In genomic region chr16:7555459-7555858, GRCh38 we compare ENCODE assay signal across 20 cellular contexts.
DNase-seq lines count a peak whose midpoint lies in the region; ATAC-seq, FAIRE-seq and TF ChIP-seq lines count a peak whose summit lies in the region.
"Had no signal": no experiment of that assay in that cellular context is flagged by ENCODE, and none has a peak within 500 bp of the region (broad histone marks: within the 10 kb centered on the region; RNA-seq: fewer than 3 reads in every experiment).

No MANE protein-coding gene starts in this region.

- DNase-seq in HepG2 (ENCODE audit: low spot score) (no peak), right lobe of liver (no peak), nephron progenitor cell (no peak), H4 (ENCODE audit: low spot score) (no peak)
- DNase-seq in activated naive CD8-positive, alpha-beta T cell treated with anti-CD3 and anti-CD28 coated beads, Interleukin-2, amount 50 U/mL, for 24 hours = no peak
- DNase-seq: AML-193; Caco-2; Calu3; CD4-positive, alpha-beta T cell; CD8-positive, alpha-beta T cell; DMS79 treated with DMSO at 0.1 percent for 48 hours; GF-D8 had no signal

- TF ChIP-seq RAD21 in HepG2 (CRISPR knock-in tag; IDR thresholded peaks at IDR 0.05) = no peak

- no peaks in the 10 kb centered on the region for H4K20me1 ChIP-seq in HepG2 (ENCODE audit: insufficient read depth, low read length)
- H4K20me1 ChIP-seq: BLaER1 treated with 17β-estradiol and CSF1 and Interleukin-3, amounts not matched to agents 10 nM and 100 nM had no signal

- no peak for FAIRE-seq in HepG2 (lab: Jason Lieb, UNC)
- FAIRE-seq: A549, D721Med, G401.6, GM12891 had no signal

- no peaks in the 10 kb centered on the region for H3K9me3 Mint-ChIP-seq in nephron progenitor cell
- H3K9me3 Mint-ChIP-seq in activated naive CD8-positive, alpha-beta T cell treated with anti-CD3 and anti-CD28 coated beads, Interleukin-2, amount 50 U/mL, for 24 hours = no peaks in the 10 kb centered on the region

- H3K27me3 ChIP-seq in HepG2 (ENCODE audit: control insufficient read depth in 1 of 2, insufficient read depth in 2 of 2, low read length in 2 of 2) = 0 out of 5 replicates have a peak, but pooled peaks cover 0 to 10% of the 10 kb centered on the region in 2 experiments
- H3K27me3 ChIP-seq in right lobe of liver = no peaks in the 10 kb centered on the region
- H3K27me3 ChIP-seq: BLaER1 treated with 17β-estradiol and CSF1 and Interleukin-3, amounts not matched to agents 10 nM and 100 nM had no signal

- H3K4me3 ChIP-seq in HepG2 (replicated peaks in 1 of 3; ENCODE audit: insufficient read depth in 1 of 3, low read depth in 2 of 3, low read length in 3 of 3) (no peak overlapping the region), right lobe of liver (no peak overlapping the region)
- H3K4me3 ChIP-seq: A549; BLaER1 treated with 17β-estradiol and CSF1 and Interleukin-3, amounts not matched to agents 10 nM and 100 nM had no signal

- ATAC-seq in HepG2 (no peak), right lobe of liver (no peak)
- no peak for ATAC-seq in activated naive CD8-positive, alpha-beta T cell treated with anti-CD3 and anti-CD28 coated beads, Interleukin-2, amount 50 U/mL, for 24 hours
- ATAC-seq: A549; CD8-positive, alpha-beta T cell had no signal

- no peaks in the 10 kb centered on the region for H3K36me3 Mint-ChIP-seq in nephron progenitor cell (ENCODE audit: low read depth)
- no peaks in the 10 kb centered on the region for H3K36me3 Mint-ChIP-seq in activated naive CD8-positive, alpha-beta T cell treated with anti-CD3 and anti-CD28 coated beads, Interleukin-2, amount 50 U/mL, for 24 hours (ENCODE audit: low read depth)
- H3K36me3 Mint-ChIP-seq: CD8-positive, alpha-beta T cell had no signal

- CTCF ChIA-PET in HepG2 (lab: Yijun Ruan, JAX; ENCODE audit: low intra/inter-chr PET ratio, low total read pairs) = no interaction called here

- H3K9me3 ChIP-seq in HepG2 (ENCODE audit: low read length) (no peaks in the 10 kb centered on the region), right lobe of liver (no peaks in the 10 kb centered on the region)
- H3K9me3 ChIP-seq: A549; BLaER1 treated with 17β-estradiol and CSF1 and Interleukin-3, amounts not matched to agents 10 nM and 100 nM; Caco-2 had no signal

- H3K4me2 ChIP-seq in HepG2 (ENCODE audit: low read depth, low read length) = no peak overlapping the region
- H3K4me2 ChIP-seq: A549; BLaER1 treated with 17β-estradiol and CSF1 and Interleukin-3, amounts not matched to agents 10 nM and 100 nM had no signal

- TF ChIP-seq CTCF in HepG2 (CRISPR knock-in tag; IDR thresholded peaks at IDR 0.05) (no peak), right lobe of liver (IDR thresholded peaks at IDR 0.05) (no peak), nephron progenitor cell (IDR thresholded peaks at IDR 0.05) (no peak)

- 19% methylated on average over 7 of the region's 7 CpGs for WGBS in HepG2 (ENCODE audit: low lambda C conversion rate)
- 67% methylated on average over 7 of the region's 7 CpGs for WGBS in right lobe of liver (ENCODE audit: insufficient coverage, low coverage, low lambda C conversion rate, missing lambda C conversion rate)

- H3K4me1 ChIP-seq in HepG2 (ENCODE audit: insufficient read depth, low read length) = no peaks in the 10 kb centered on the region
- no peaks in the 10 kb centered on the region for H3K4me1 ChIP-seq in right lobe of liver
- H3K4me1 ChIP-seq: A549; BLaER1 treated with 17β-estradiol and CSF1 and Interleukin-3, amounts not matched to agents 10 nM and 100 nM; Caco-2 had no signal

- H3K27me3 Mint-ChIP-seq in nephron progenitor cell (ENCODE audit: low read depth, poor library complexity) = peaks cover 2% of the 10 kb centered on the region
- H3K27me3 Mint-ChIP-seq in activated naive CD8-positive, alpha-beta T cell treated with anti-CD3 and anti-CD28 coated beads, Interleukin-2, amount 50 U/mL, for 24 hours = no peaks in the 10 kb centered on the region
- H3K27me3 Mint-ChIP-seq: B cell; CD4-positive, alpha-beta T cell had no signal

- H3K36me3 ChIP-seq in HepG2 (replicated peaks in 1 of 2; ENCODE audit: control insufficient read depth in 1 of 2, insufficient read depth in 2 of 2, low read length in 2 of 2) = no peaks in the 10 kb centered on the region
- no peaks in the 10 kb centered on the region for H3K36me3 ChIP-seq in right lobe of liver
- H3K36me3 ChIP-seq: BLaER1 treated with 17β-estradiol and CSF1 and Interleukin-3, amounts not matched to agents 10 nM and 100 nM had no signal

- POLR2A ChIA-PET in HepG2 (lab: Yijun Ruan, JAX) = no interaction called here

- peaks cover 20% of the 10 kb centered on the region for H3K4me1 Mint-ChIP-seq in nephron progenitor cell
- H3K4me1 Mint-ChIP-seq in activated naive CD8-positive, alpha-beta T cell treated with anti-CD3 and anti-CD28 coated beads, Interleukin-2, amount 50 U/mL, for 24 hours = no peaks in the 10 kb centered on the region
- H3K4me1 Mint-ChIP-seq: B cell had no signal

- H3K4me3 Mint-ChIP-seq in nephron progenitor cell = no peak overlapping the region
- H3K4me3 Mint-ChIP-seq in activated naive CD8-positive, alpha-beta T cell treated with anti-CD3 and anti-CD28 coated beads, Interleukin-2, amount 50 U/mL, for 24 hours = no peak overlapping the region
- H3K4me3 Mint-ChIP-seq: B cell; CD4-positive, alpha-beta T cell; CD8-positive, alpha-beta T cell had no signal

- BruUV-seq in HepG2 (replicated peaks; lab: Mats Ljungman, UMichigan) = no TSS peak

- intact Hi-C loops in HepG2 (cut with micrococcal nuclease; ENCODE audit: unreplicated experiment) (no loop called here), right lobe of liver (cut with DNase I) (no loop called here)

- H3K27ac ChIP-seq in HepG2 (ENCODE audit: extremely low read length, insufficient read depth, low read length) = no peak overlapping the region
- no peak overlapping the region for H3K27ac ChIP-seq in right lobe of liver
- H3K27ac ChIP-seq: 22Rv1; A549; BLaER1 treated with 17β-estradiol and CSF1 and Interleukin-3, amounts not matched to agents 10 nM and 100 nM; C4-2B had no signal

- TF ChIP-seq EP300 in HepG2 (IDR thresholded peaks at IDR 0.05; ENCODE audit: low read depth in 2 of 2, low read length in 2 of 2) (no peak), HepG2 (CRISPR knock-in tag; IDR thresholded peaks at IDR 0.05; ENCODE audit: borderline replicate concordance) (no peak)

- TF ChIP-seq POLR2A in HepG2 (IDR thresholded peaks at IDR 0.05; ENCODE audit: insufficient read depth in 1 of 2, low read depth in 2 of 2, low read length in 2 of 2) (no peak), right lobe of liver (IDR thresholded peaks at IDR 0.05) (no peak)

- peak overlapping the region; percentile 8 for H3K27ac Mint-ChIP-seq in nephron progenitor cell
- H3K27ac Mint-ChIP-seq in activated naive CD8-positive, alpha-beta T cell treated with anti-CD3 and anti-CD28 coated beads, Interleukin-2, amount 50 U/mL, for 24 hours = no peak overlapping the region
- H3K27ac Mint-ChIP-seq: B cell; CD4-positive, alpha-beta T cell; CD8-positive, alpha-beta T cell had no signal

- H3K9ac ChIP-seq in HepG2 (ENCODE audit: insufficient read depth, low read depth, low read length) = no peak overlapping the region
- H3K9ac ChIP-seq: BLaER1 treated with 17β-estradiol and CSF1 and Interleukin-3, amounts not matched to agents 10 nM and 100 nM had no signal

- in situ Hi-C loops in HepG2 (cut with HindIII; ENCODE audit: extremely low pct_ligation_motif_present, low pct_unique_long_range_greater_than_20kb) = no loop called here

- H2AFZ ChIP-seq in HepG2 (ENCODE audit: low read length) = no peak overlapping the region

- H3K79me2 ChIP-seq in HepG2 (ENCODE audit: insufficient read depth, low read length) = no peaks in the 10 kb centered on the region

TF ChIP-seq in HepG2, 621 proteins besides CTCF, POLR2A, EP300 and RAD21:
- TF ChIP-seq SMAD3 (CRISPR knock-in tag; IDR thresholded peaks at IDR 0.05) = no peak
- no peak for TF ChIP-seq PHF20 (CRISPR knock-in tag; IDR thresholded peaks at IDR 0.05)
- TF ChIP-seq PCBP2 (optimal IDR thresholded peaks at IDR 0.05; ENCODE audit: low read depth, low read length, poor library complexity, severe bottlenecking) = no peak
- TF ChIP-seq THAP9 (CRISPR knock-in tag; IDR thresholded peaks at IDR 0.05; ENCODE audit: borderline replicate concordance) = no peak
- no peak for TF ChIP-seq PHF5A (CRISPR knock-in tag; IDR thresholded peaks at IDR 0.05; ENCODE audit: low read depth, unreplicated experiment)
- no peak for TF ChIP-seq ZNF766 (CRISPR knock-in tag; IDR thresholded peaks at IDR 0.05; ENCODE audit: borderline replicate concordance)
- peak; percentile 96 for TF ChIP-seq CREB1 (IDR thresholded peaks at IDR 0.05)
- no peak for TF ChIP-seq CREB1 (CRISPR knock-in tag; IDR thresholded peaks at IDR 0.05)
- TF ChIP-seq ATF7 (IDR thresholded peaks at IDR 0.05) = peak; percentile 96
- TF ChIP-seq ATF7 (CRISPR knock-in tag; IDR thresholded peaks at IDR 0.05) = no peak
- no peak for TF ChIP-seq TEAD3 (CRISPR knock-in tag; optimal IDR thresholded peaks at IDR 0.05; ENCODE audit: borderline replicate concordance)
